ENCODE assay signal across 8 cellular contexts in the genomic region with DNA sequence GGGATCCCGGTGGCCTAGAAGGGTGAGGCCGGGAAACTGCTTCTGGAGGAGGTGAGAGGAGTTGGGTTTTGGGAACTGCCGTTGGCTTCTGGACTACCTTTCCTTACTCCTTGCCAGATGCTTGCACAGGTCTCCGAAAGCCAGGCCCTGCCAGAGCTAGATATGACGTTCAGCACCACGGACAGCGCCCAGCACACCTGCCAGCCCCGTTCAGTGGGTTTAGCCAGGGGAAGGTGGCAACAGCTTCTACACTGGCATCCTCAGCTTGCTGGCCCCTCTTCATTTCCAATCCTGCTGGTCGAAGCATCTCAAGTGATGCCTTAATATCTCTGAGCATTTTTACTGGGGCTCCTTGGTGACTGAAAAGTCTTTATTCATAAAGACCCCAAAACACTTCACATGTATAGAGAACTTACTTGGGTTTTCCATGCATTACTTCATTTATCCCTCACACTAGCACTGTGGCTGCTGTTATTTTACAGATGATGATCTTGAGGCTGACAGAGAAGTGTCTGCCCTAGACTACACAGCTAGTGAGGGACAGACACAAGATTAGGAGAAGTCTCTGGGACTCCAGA. TPM values are rescaled to one million over a fixed set of nuclear protein-coding genes. Genes with fewer than 3 reads are reported as not detected.
A peak's percentile ranks its signal among the peaks of the same experiment; 100 is the strongest.
DNase-seq lines count a peak whose midpoint lies in the region; ATAC-seq, FAIRE-seq and TF ChIP-seq lines count a peak whose summit lies in the region.

No MANE protein-coding gene starts in this region.

- no peak for TF ChIP-seq EP300 in K562 (IDR thresholded peaks at IDR 0.05; ENCODE audit: low read length)

- no peak for TF ChIP-seq RAD21 in K562 (CRISPR knock-in tag; conservative IDR thresholded peaks at IDR 0.05 in 1 of 2, IDR thresholded peaks at IDR 0.05 in 1 of 2)

- H2AFZ ChIP-seq in K562 (ENCODE audit: low read depth, low read length): no peak overlapping the region

- H3K27ac ChIP-seq in K562 (ENCODE audit: extremely low read depth, low read depth, low read length) (no peak overlapping the region), thyroid gland (no peak overlapping the region)

- no TSS peak for BruUV-seq in K562 (replicated peaks; lab: Mats Ljungman, UMichigan)

- no peaks in the 10 kb centered on the region for H3K9me3 ChIP-seq in K562 (replicated peaks; ENCODE audit: control insufficient read depth, insufficient read depth, low read depth, low read length)
- no peaks in the 10 kb centered on the region for H3K9me3 ChIP-seq in mucosa of descending colon
- no peaks in the 10 kb centered on the region for H3K9me3 ChIP-seq in thyroid gland

- H4K20me1 ChIP-seq in K562 (replicated peaks; ENCODE audit: control insufficient read depth, insufficient read depth, low read length): no peaks in the 10 kb centered on the region; the same call in none of the 2 replicates

- DNase-seq in HFF-Myc (ENCODE audit: extremely low read depth, low read depth) (peak; percentile 5), T1000 (lab: John Stamatoyannopoulos, UW) (peak; percentile 16), K562 (ENCODE audit: extremely low read depth in 1 of 4, low spot score in 3 of 4) (peak; percentile 61 to 75 (median 68)), mucosa of descending colon (peak in 2 of 3 donors; percentile 83 to 90), thyroid gland (peak; percentile 81 to 91), AML-193 (lab: John Stamatoyannopoulos, UW) (no peak), NCI-H82 (lab: John Stamatoyannopoulos, UW) (no peak), COLO829 (ENCODE audit: low spot score) (no peak)

- H3K4me3 ChIP-seq in HFF-Myc (replicated peaks; ENCODE audit: low read depth, low read length): no peak overlapping the region
- H3K4me3 ChIP-seq in K562: no peak overlapping the region
- H3K4me3 ChIP-seq in mucosa of descending colon: no peak overlapping the region
- no peak overlapping the region for H3K4me3 ChIP-seq in thyroid gland (replicated peaks in 1 of 3)

- TF ChIP-seq POLR2A in K562 (conservative IDR thresholded peaks at IDR 0.05) (no peak), thyroid gland (IDR thresholded peaks at IDR 0.05) (no peak)

- WGBS in K562 (ENCODE audit: insufficient coverage, low coverage, missing lambda C conversion rate): 4% methylated on average over 9 of the region's 9 CpGs
- 16 to 18% methylated on average over 9 of the region's 9 CpGs for WGBS in thyroid gland, 2 donors

- H3K4me1 ChIP-seq in K562 (replicated peaks in 1 of 2; ENCODE audit: control insufficient read depth in 2 of 2, insufficient read depth in 2 of 2, low read length in 2 of 2) (no peaks in the 10 kb centered on the region), mucosa of descending colon (ENCODE audit: low read depth) (no peaks in the 10 kb centered on the region), thyroid gland (peaks cover 4 to 11% of the 10 kb centered on the region in 2 donors)

- H3K9ac ChIP-seq in K562 (ENCODE audit: insufficient read depth in 1 of 2, low read depth in 2 of 2, low read length in 2 of 2): no peak overlapping the region

- CTCF ChIA-PET in K562 (lab: Yijun Ruan, JAX; ENCODE audit: low intra/inter-chr PET ratio): no interaction called here

- in situ Hi-C loops in K562 (cut with MboI): no loop called here

- H3K27me3 ChIP-seq in K562 (ENCODE audit: control insufficient read depth in 2 of 2, insufficient read depth in 2 of 2, low read length in 2 of 2) (peaks cover 4 to 28% of the 10 kb centered on the region in 2 experiments; a peak in 3 of 5 replicates), thyroid gland (no peaks in the 10 kb centered on the region)

- POLR2A ChIA-PET in K562 (lab: Yijun Ruan, JAX): interaction anchor here (0.6 kb wide), 1 partner anchor 400 kb away, joined by 3 read pairs; no protein-coding TSS in a partner anchor

- intact Hi-C loops in K562 (cut with micrococcal nuclease) (no loop called here), mucosa of descending colon (cut with DNase I, micrococcal nuclease) (no loop called here), thyroid gland (cut with DNase I) (no loop called here)

- no peaks in the 10 kb centered on the region for H3K79me2 ChIP-seq in K562 (ENCODE audit: control insufficient read depth, insufficient read depth, low read length)

- TF ChIP-seq CTCF in HFF-Myc (IDR thresholded peaks at IDR 0.05; ENCODE audit: low read depth, low read length, missing control alignments) (no peak), K562 (IDR thresholded peaks at IDR 0.05 in 2 of 3, conservative IDR thresholded peaks at IDR 0.05 in 1 of 3; ENCODE audit: insufficient read depth in 2 of 3, low read depth in 1 of 3, low read length in 3 of 3) (no peak), mucosa of descending colon (IDR thresholded peaks at IDR 0.05) (no peak), thyroid gland (IDR thresholded peaks at IDR 0.05) (no peak)

- FAIRE-seq in K562 (lab: Jason Lieb, UNC): peak; percentile 76

- no peaks in the 10 kb centered on the region for H3K9me1 ChIP-seq in K562 (ENCODE audit: control insufficient read depth, insufficient read depth, low read length)

- H3K4me2 ChIP-seq in K562 (ENCODE audit: insufficient read depth, low read length): no peak overlapping the region

- ATAC-seq in K562 (peak; percentile 77; the same call in 2 of the 3 replicates), mucosa of descending colon (peak; percentile 82)

- no peaks in the 10 kb centered on the region for H3K36me3 ChIP-seq in K562 (ENCODE audit: control insufficient read depth, insufficient read depth, low read length)
- H3K36me3 ChIP-seq in mucosa of descending colon (ENCODE audit: low read depth): no peaks in the 10 kb centered on the region
- H3K36me3 ChIP-seq in thyroid gland: no peaks in the 10 kb centered on the region

TF ChIP-seq in K562, 482 proteins besides CTCF, POLR2A, EP300 and RAD21 (continues in another document):
- TF ChIP-seq RCOR1 (IDR thresholded peaks at IDR 0.05; ENCODE audit: borderline replicate concordance in 1 of 2, low read depth in 2 of 2, low read length in 2 of 2) (0 out of 4 replicates have a peak, but pooled peaks of 1 of the 2 experiments have one; percentile 45), ZNF766 (CRISPR knock-in tag; conservative IDR thresholded peaks at IDR 0.05) (peak; percentile 31; the same call in 1 of the 2 replicates), PRMT5 (CRISPR knock-in tag; IDR thresholded peaks at IDR 0.05) (peak; percentile 88), FOXP1 (CRISPR knock-in tag; IDR thresholded peaks at IDR 0.05) (0 out of 2 replicates have a peak, but pooled peaks have one; percentile 53), MIER1 (IDR thresholded peaks at IDR 0.05; ENCODE audit: low read depth) (peak; percentile 92)
- TF ChIP-seq, protein P1, sequence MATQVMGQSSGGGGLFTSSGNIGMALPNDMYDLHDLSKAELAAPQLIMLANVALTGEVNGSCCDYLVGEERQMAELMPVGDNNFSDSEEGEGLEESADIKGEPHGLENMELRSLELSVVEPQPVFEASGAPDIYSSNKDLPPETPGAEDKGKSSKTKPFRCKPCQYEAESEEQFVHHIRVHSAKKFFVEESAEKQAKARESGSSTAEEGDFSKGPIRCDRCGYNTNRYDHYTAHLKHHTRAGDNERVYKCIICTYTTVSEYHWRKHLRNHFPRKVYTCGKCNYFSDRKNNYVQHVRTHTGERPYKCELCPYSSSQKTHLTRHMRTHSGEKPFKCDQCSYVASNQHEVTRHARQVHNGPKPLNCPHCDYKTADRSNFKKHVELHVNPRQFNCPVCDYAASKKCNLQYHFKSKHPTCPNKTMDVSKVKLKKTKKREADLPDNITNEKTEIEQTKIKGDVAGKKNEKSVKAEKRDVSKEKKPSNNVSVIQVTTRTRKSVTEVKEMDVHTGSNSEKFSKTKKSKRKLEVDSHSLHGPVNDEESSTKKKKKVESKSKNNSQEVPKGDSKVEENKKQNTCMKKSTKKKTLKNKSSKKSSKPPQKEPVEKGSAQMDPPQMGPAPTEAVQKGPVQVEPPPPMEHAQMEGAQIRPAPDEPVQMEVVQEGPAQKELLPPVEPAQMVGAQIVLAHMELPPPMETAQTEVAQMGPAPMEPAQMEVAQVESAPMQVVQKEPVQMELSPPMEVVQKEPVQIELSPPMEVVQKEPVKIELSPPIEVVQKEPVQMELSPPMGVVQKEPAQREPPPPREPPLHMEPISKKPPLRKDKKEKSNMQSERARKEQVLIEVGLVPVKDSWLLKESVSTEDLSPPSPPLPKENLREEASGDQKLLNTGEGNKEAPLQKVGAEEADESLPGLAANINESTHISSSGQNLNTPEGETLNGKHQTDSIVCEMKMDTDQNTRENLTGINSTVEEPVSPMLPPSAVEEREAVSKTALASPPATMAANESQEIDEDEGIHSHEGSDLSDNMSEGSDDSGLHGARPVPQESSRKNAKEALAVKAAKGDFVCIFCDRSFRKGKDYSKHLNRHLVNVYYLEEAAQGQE (CRISPR knock-in tag; IDR thresholded peaks at IDR 0.05; ENCODE audit: low read depth): peak; percentile 97

RNA-seq across cellular contexts. Expression of gene HCN4, which starts 21.9 kb away (rescaled TPM):
- not detected in 2 replicates for total RNA-seq in K562 (2011; cell fraction: chromatin; rRNA removed; ENCODE audit: low replicate concordance)
- total RNA-seq in K562 (2011; cell fraction: nucleolus; rRNA removed): not detected in 2 replicates
- total RNA-seq in K562 (2011; cell fraction: nucleoplasm; rRNA removed): not detected in 2 replicates
- total RNA-seq in K562 (2014; rRNA removed) (not detected in 2 replicates), K562 (2014; rRNA removed; fragmentation: Illumina TruSeq; extraction: Trizol) (not detected in 2 replicates), K562 (2015; rRNA removed; fragmentation: Illumina TruSeq; extraction: Trizol) (not detected in 2 replicates), K562 (2021) (not detected in 2 replicates), mucosa of descending colon (under 1 TPM; 0.14 to 0.23 (median 0.19) TPM), thyroid gland (under 1 TPM in 2 of 4 donors, not detected in 2; under 0.01 to 0.10 TPM)
- polyA plus RNA-seq in K562 (2011; rRNA removed) (not detected in 2 replicates), K562 (2014; fragmentation: Illumina TruSeq; extraction: Trizol) (not detected in 2 replicates), K562 (2014; fragmentation: Nextera tagmentation; extraction: Ambion mirVana) (not detected), K562 (2014; rRNA removed) (not detected in 2 replicates)
- not detected in 2 replicates for polyA plus RNA-seq in K562 (2011; cell fraction: cytosol; rRNA removed)
- polyA plus RNA-seq in K562 (2011; cell fraction: nucleus; rRNA removed): not detected in 2 replicates
- not detected in 2 replicates for polyA plus RNA-seq in K562 (2012)
- polyA minus RNA-seq in K562 (2011; rRNA and poly(A)+ RNA removed): not detected in 2 replicates
- not detected in 2 replicates for polyA minus RNA-seq in K562 (2011; cell fraction: cytosol; rRNA and poly(A)+ RNA removed)
- not detected in 2 replicates for polyA minus RNA-seq in K562 (2011; cell fraction: nucleus; rRNA and poly(A)+ RNA removed)

Comparison
In these comparisons a context has a peak if more than half of its experiments do, and no peak if none do; other contexts are left out.
1. DNase-seq: peak in HFF-Myc (single experiment), T1000 (single experiment), K562 (4 of 4), mucosa of descending colon (2 of 3) and thyroid gland (2 of 2); none in AML-193 (0 of 2), NCI-H82 (single experiment) and COLO829 (single experiment).